In the genomic region with DNA sequence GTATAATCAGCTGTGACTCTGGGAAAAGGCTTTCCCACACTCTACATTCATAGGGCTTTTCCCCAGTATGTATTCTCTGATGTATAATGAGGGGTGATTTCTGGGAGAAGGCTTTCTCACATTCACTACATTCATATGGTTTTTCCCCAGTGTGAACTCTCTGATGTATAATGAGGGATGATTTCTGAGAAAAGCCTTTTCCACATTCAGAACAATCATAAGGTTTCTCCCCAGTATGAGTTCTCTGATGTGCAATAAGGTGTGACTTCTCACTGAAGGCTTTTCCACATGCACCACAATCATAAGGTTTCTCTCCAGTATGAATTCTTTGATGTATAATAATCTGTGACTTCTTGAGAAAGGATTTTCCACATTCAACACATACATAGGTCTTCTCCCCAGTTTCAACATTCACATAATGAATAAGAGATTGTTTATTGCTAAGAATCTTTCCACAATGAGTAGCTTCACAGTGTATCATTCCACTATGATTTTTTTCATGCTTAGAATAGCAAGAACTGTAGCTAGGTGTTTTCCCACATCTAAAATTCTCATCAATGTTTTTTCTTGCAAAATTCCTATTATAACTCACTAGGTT, we compare ENCODE assay signal across 24 cellular contexts. TPM values are rescaled to one million over a fixed set of nuclear protein-coding genes. Genes with fewer than 3 reads are reported as not detected.
DNase-seq lines count a peak whose midpoint lies in the region; ATAC-seq, FAIRE-seq and TF ChIP-seq lines count a peak whose summit lies in the region.
"Had no signal": no experiment of that assay in that cellular context is flagged by ENCODE, and none has a peak within 500 bp of the region (broad histone marks: within the 10 kb centered on the region; RNA-seq: fewer than 3 reads in every experiment).

No MANE protein-coding gene starts in this region.

- no peak overlapping the region for H2BK15ac ChIP-seq in mesendoderm (replicated peaks; ENCODE audit: low read depth)

- no peaks in the 10 kb centered on the region for H3K79me1 ChIP-seq in mesendoderm (ENCODE audit: low read length)

- no peak overlapping the region for H3K4me3 ChIP-seq in A549
- no peak overlapping the region for H3K4me3 ChIP-seq in HEK293 (ENCODE audit: low read depth, low read length)
- H3K4me3 ChIP-seq in K562: no peak overlapping the region
- no peak overlapping the region for H3K4me3 ChIP-seq in mesendoderm (ENCODE audit: low read length)
- H3K4me3 ChIP-seq: SJCRH30 had no signal

- no peak overlapping the region for H2BK120ac ChIP-seq in mesendoderm (ENCODE audit: low read depth, low read length)

- H2BK5ac ChIP-seq in mesendoderm (ENCODE audit: low read length): no peak overlapping the region

- H3K9ac ChIP-seq in K562 (ENCODE audit: insufficient read depth in 1 of 2, low read depth in 2 of 2, low read length in 2 of 2): no peak overlapping the region
- no peak overlapping the region for H3K9ac ChIP-seq in mesendoderm (ENCODE audit: low read length)

- no peak overlapping the region for H4K5ac ChIP-seq in mesendoderm (ENCODE audit: low read length)

- no peak overlapping the region for H3K18ac ChIP-seq in mesendoderm (ENCODE audit: low read length)

- no peak overlapping the region for H4K8ac ChIP-seq in mesendoderm (ENCODE audit: low read depth, low read length)

- TF ChIP-seq CTCF in A549 (IDR thresholded peaks at IDR 0.05) (no peak), HEK293 (tag by site-specific recombination; IDR thresholded peaks at IDR 0.05) (no peak), K562 (IDR thresholded peaks at IDR 0.05 in 2 of 3, conservative IDR thresholded peaks at IDR 0.05 in 1 of 3; ENCODE audit: insufficient read depth in 2 of 3, low read depth in 1 of 3, low read length in 3 of 3) (no peak)

- TF ChIP-seq POLR2A in A549 (IDR thresholded peaks at IDR 0.05; ENCODE audit: low read length): no peak
- TF ChIP-seq POLR2A in K562 (conservative IDR thresholded peaks at IDR 0.05): no peak

- no peak overlapping the region for H3K56ac ChIP-seq in mesendoderm (ENCODE audit: low read length)

- H3K9me3 ChIP-seq in A549 (peaks cover 74% of the 10 kb centered on the region), HEK293 (ENCODE audit: control insufficient read depth, insufficient read depth, low read depth, low read length) (no peaks in the 10 kb centered on the region), K562 (replicated peaks; ENCODE audit: control insufficient read depth, insufficient read depth, low read depth, low read length) (peaks cover 26% of the 10 kb centered on the region)

- H3K79me2 ChIP-seq in K562 (ENCODE audit: control insufficient read depth, insufficient read depth, low read length) (no peaks in the 10 kb centered on the region), mesendoderm (ENCODE audit: control insufficient read depth, insufficient read depth, low read length) (no peaks in the 10 kb centered on the region)

- no peak for ATAC-seq in A549
- ATAC-seq in K562: no peak

- no peaks in the 10 kb centered on the region for H3K36me3 ChIP-seq in HEK293 (ENCODE audit: control insufficient read depth in 2 of 2, insufficient read depth in 1 of 2, low read length in 2 of 2)
- no peaks in the 10 kb centered on the region for H3K36me3 ChIP-seq in K562 (ENCODE audit: control insufficient read depth, insufficient read depth, low read length)
- no peaks in the 10 kb centered on the region for H3K36me3 ChIP-seq in mesendoderm (ENCODE audit: control insufficient read depth, insufficient read depth, low read length)
- H3K36me3 ChIP-seq: SJCRH30 had no signal

- TF ChIP-seq EP300 in A549 (IDR thresholded peaks at IDR 0.05): no peak
- no peak for TF ChIP-seq EP300 in K562 (IDR thresholded peaks at IDR 0.05; ENCODE audit: low read length)

- H3K4ac ChIP-seq in mesendoderm (ENCODE audit: low read depth, low read length): no peak overlapping the region

- no peak overlapping the region for H2AFZ ChIP-seq in K562 (ENCODE audit: low read depth, low read length)

- no peaks in the 10 kb centered on the region for H4K20me1 ChIP-seq in K562 (replicated peaks; ENCODE audit: control insufficient read depth, insufficient read depth, low read length)

- no peak overlapping the region for H3K27ac ChIP-seq in A549
- no peak overlapping the region for H3K27ac ChIP-seq in HEK293 (ENCODE audit: extremely low read depth, low read depth, low read length)
- H3K27ac ChIP-seq in K562 (ENCODE audit: extremely low read depth, low read depth, low read length): no peak overlapping the region
- H3K27ac ChIP-seq in mesendoderm (ENCODE audit: low read depth, low read length): no peak overlapping the region
- H3K27ac ChIP-seq: C4-2B, HL-60, SJCRH30 had no signal

- intact Hi-C loops in K562 (cut with micrococcal nuclease): no loop called here

- no peaks in the 10 kb centered on the region for H3K4me1 ChIP-seq in A549
- H3K4me1 ChIP-seq in HEK293 (ENCODE audit: control insufficient read depth, insufficient read depth, low read length): no peaks in the 10 kb centered on the region
- H3K4me1 ChIP-seq in K562 (replicated peaks in 1 of 2; ENCODE audit: control insufficient read depth in 2 of 2, insufficient read depth in 2 of 2, low read length in 2 of 2): no peaks in the 10 kb centered on the region
- H3K4me1 ChIP-seq in mesendoderm (ENCODE audit: control insufficient read depth, low read depth, low read length): no peaks in the 10 kb centered on the region
- H3K4me1 ChIP-seq: SJCRH30 had no signal

- BruUV-seq in K562 (replicated peaks; lab: Mats Ljungman, UMichigan): no TSS peak

- H3K23ac ChIP-seq in mesendoderm (ENCODE audit: low read length): no peak overlapping the region

- no peaks in the 10 kb centered on the region for H3K9me1 ChIP-seq in K562 (ENCODE audit: control insufficient read depth, insufficient read depth, low read length)

- DNase-seq in A549 (ENCODE audit: low read depth in 1 of 2, low spot score in 1 of 2): no peak
- no peak for DNase-seq in K562 (ENCODE audit: extremely low read depth in 1 of 4, low spot score in 3 of 4)
- peak; percentile 3 for DNase-seq in mesendoderm
- no peak for DNase-seq in stimulated activated CD4-positive, alpha-beta T cell treated with anti-CD3 and anti-CD28 coated beads, Interleukin-2, amount 100 ng/mL, for 24 hours
- no peak for DNase-seq in urothelium cell line (ENCODE audit: low spot score)
- no peak for DNase-seq in glomerular visceral epithelial cell (ENCODE audit: extremely low spot score)
- DNase-seq: Calu3; CD8-positive, alpha-beta memory T cell; DMS153; GF-D8; H7; MV-4-11; NCI-H1417; NCI-H1694 treated with DMSO at 0.1 percent for 48 hours; NCI-H2081 treated with DMSO at 0.1 percent for 48 hours; NCI-H2171 treated with DMSO at 0.1 percent for 48 hours; NCI-H446; NCI-H526; SJCRH30 had no signal

- FAIRE-seq in A549 (lab: Jason Lieb, UNC) (peak; percentile 32), K562 (lab: Jason Lieb, UNC) (peak; percentile 61), urothelium cell line (lab: Jason Lieb, UNC) (no peak)
- FAIRE-seq: RCC 7860 had no signal

- TF ChIP-seq RAD21 in A549 (conservative IDR thresholded peaks at IDR 0.05 in 1 of 2, IDR thresholded peaks at IDR 0.05 in 1 of 2) (no peak), K562 (CRISPR knock-in tag; conservative IDR thresholded peaks at IDR 0.05 in 1 of 2, IDR thresholded peaks at IDR 0.05 in 1 of 2) (no peak)

- no peak overlapping the region for H2AK5ac ChIP-seq in mesendoderm (ENCODE audit: low read length)

- H3K27me3 ChIP-seq in K562 (ENCODE audit: control insufficient read depth in 2 of 2, insufficient read depth in 2 of 2, low read length in 2 of 2) (no peaks in the 10 kb centered on the region), mesendoderm (ENCODE audit: insufficient read depth, low read length, poor library complexity) (no peaks in the 10 kb centered on the region)
- H3K27me3 ChIP-seq: SJCRH30 had no signal

- H3K4me2 ChIP-seq in A549 (no peak overlapping the region), K562 (ENCODE audit: insufficient read depth, low read length) (no peak overlapping the region), mesendoderm (ENCODE audit: low read length) (no peak overlapping the region)

- POLR2A ChIA-PET in A549 (lab: Yijun Ruan, JAX): no interaction called here
- POLR2A ChIA-PET in HEK293 (lab: Yijun Ruan, JAX): no interaction called here
- POLR2A ChIA-PET in K562 (lab: Yijun Ruan, JAX): no interaction called here

- in situ Hi-C loops in K562 (cut with MboI): no loop called here

- CTCF ChIA-PET in A549 (lab: Yijun Ruan, JAX) (no interaction called here), HEK293 (lab: Yijun Ruan, JAX) (no interaction called here), K562 (lab: Yijun Ruan, JAX; ENCODE audit: low intra/inter-chr PET ratio) (no interaction called here)

TF ChIP-seq in HEK293, 187 proteins besides CTCF, POLR2A, EP300 and RAD21 (continues in another document):
- peak; percentile 97 for TF ChIP-seq SETDB1 (IDR thresholded peaks at IDR 0.05; ENCODE audit: insufficient read length, low read length)

TF ChIP-seq in K562, 482 proteins besides CTCF, POLR2A, EP300 and RAD21 (continues in another document):
- no peak for TF ChIP-seq SP1 (CRISPR knock-in tag; IDR thresholded peaks at IDR 0.05)
- peak; percentile 99 for TF ChIP-seq ZNF274 (IDR thresholded peaks at IDR 0.05; ENCODE audit: borderline replicate concordance, low read depth, low read length)

RNA-seq across cellular contexts. Expression of a gene that starts 26.7 kb away (rescaled TPM):
- polyA plus RNA-seq in A549 (2011; rRNA removed): 9.1 and 9.3 TPM in 2 replicates
- polyA plus RNA-seq in A549 (2012; cell fraction: cytosol; rRNA removed): 2.1 and 2.3 TPM in 2 replicates
- polyA plus RNA-seq in A549 (2012; cell fraction: nucleus; rRNA removed): 3.2 and 5.3 TPM in 2 replicates
- 4.5 to 5.7 TPM (median 5.5 TPM) in 3 replicates for polyA plus RNA-seq in A549 (2017; fragmentation: RNase III; extraction: RNeasy Plus Mini Kit Qiagen cat#74134 plus additional on column Dnase treatment)
- polyA minus RNA-seq in A549 (2011; rRNA and poly(A)+ RNA removed): 3.2 and 4.5 TPM in 2 replicates
- total RNA-seq in K562 (2011; cell fraction: chromatin; rRNA removed; ENCODE audit: low replicate concordance): 5.0 and 19.4 TPM in 2 replicates
- total RNA-seq in K562 (2011; cell fraction: nucleolus; rRNA removed): 2.3 and 5.0 TPM in 2 replicates
- 6.9 and 7.0 TPM in 2 replicates for total RNA-seq in K562 (2011; cell fraction: nucleoplasm; rRNA removed)
- total RNA-seq in K562 (2014; rRNA removed): 7.7 and 8.2 TPM in 2 replicates
- total RNA-seq in K562 (2014; rRNA removed; fragmentation: Illumina TruSeq; extraction: Trizol): 11.1 and 12.5 TPM in 2 replicates
- total RNA-seq in K562 (2015; rRNA removed; fragmentation: Illumina TruSeq; extraction: Trizol): 11.2 and 11.9 TPM in 2 replicates
- 7.6 and 8.1 TPM in 2 replicates for total RNA-seq in K562 (2021)
- polyA plus RNA-seq in K562 (2011; rRNA removed): 1.6 and 8.8 TPM in 2 replicates
- polyA plus RNA-seq in K562 (2011; cell fraction: cytosol; rRNA removed): 0.71 and 1.1 TPM in 2 replicates
- 5.1 and 17.1 TPM in 2 replicates for polyA plus RNA-seq in K562 (2011; cell fraction: nucleus; rRNA removed)
- polyA plus RNA-seq in K562 (2012): 5.6 and 11.5 TPM in 2 replicates
- polyA plus RNA-seq in K562 (2014; fragmentation: Illumina TruSeq; extraction: Trizol): 9.8 and 11.7 TPM in 2 replicates
- polyA plus RNA-seq in K562 (2014; fragmentation: Nextera tagmentation; extraction: Ambion mirVana): 10 to 100 TPM in 1 of 2 experiments, 1 to 10 TPM in 1; 4.4 to 11.9 TPM
- 13.2 and 14.2 TPM in 2 replicates for polyA plus RNA-seq in K562 (2014; rRNA removed)
- polyA minus RNA-seq in K562 (2011; rRNA and poly(A)+ RNA removed): 2.0 and 4.9 TPM in 2 replicates
- polyA minus RNA-seq in K562 (2011; cell fraction: cytosol; rRNA and poly(A)+ RNA removed): 1.3 TPM in 1 of 2 replicates, not detected in the other
- polyA minus RNA-seq in K562 (2011; cell fraction: nucleus; rRNA and poly(A)+ RNA removed): 4.4 and 8.5 TPM in 2 replicates
- 14.0 TPM for polyA plus RNA-seq in mesendoderm (2013, experiment 1 of 2)
- 13.7 TPM for polyA plus RNA-seq in mesendoderm (2013, experiment 2 of 2)
- total RNA-seq: H7, OCI-LY7 had no signal
